ENCODE assay signal across 15 cellular contexts in the genomic region with DNA sequence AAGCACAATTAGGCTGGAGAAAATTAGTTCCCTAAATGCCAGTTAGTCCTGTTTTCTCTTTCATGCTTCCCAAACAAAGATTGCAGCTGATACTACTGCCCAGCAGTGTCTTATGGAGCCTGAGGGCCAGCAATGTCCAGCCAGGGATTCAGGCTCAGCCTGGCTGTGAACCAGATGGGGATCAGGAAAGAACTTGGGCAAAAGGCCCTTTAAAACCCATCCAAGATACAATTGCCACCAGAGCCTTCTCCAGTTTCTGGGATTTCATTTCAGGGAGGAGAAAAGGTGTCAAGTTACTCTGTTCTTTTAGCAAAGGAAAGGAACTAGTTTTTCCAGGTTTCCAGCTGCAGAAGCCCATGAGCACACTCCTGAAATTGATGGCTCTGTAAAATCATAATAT.
DNase-seq lines count a peak whose midpoint lies in the region; ATAC-seq lines count a peak whose summit lies in the region.
"Had no signal": no experiment of that assay in that cellular context is flagged by ENCODE, and none has a peak within 500 bp of the region (broad histone marks: within the 10 kb centered on the region; RNA-seq: fewer than 3 reads in every experiment).

No MANE protein-coding gene starts in this region.

- ATAC-seq in GM19324 (IDR thresholded peaks at IDR 0.05; ENCODE audit: low FRiP score, unreplicated experiment) (no peak), HG03139 (IDR thresholded peaks at IDR 0.05; ENCODE audit: unreplicated experiment) (no peak)
- ATAC-seq: stimulated activated naive CD8-positive, alpha-beta T cell treated with anti-CD3 and anti-CD28 coated beads, Interleukin-15, Interleukin-2, amounts not matched to agents 100 U/mL and 50 U/mL, for 24 hours had no signal

- peak; percentile 75 for DNase-seq in DMS53 (lab: John Stamatoyannopoulos, UW)
- DNase-seq in HT1080 (ENCODE audit: low read depth): peak; percentile 17
- DNase-seq in dedifferentiated amniotic fluid mesenchymal stem cell (ENCODE audit: extremely low spot score): peak; percentile 46
- peak; percentile 32 for DNase-seq in iPS-NIHi7 (ENCODE audit: extremely low spot score)
- DNase-seq in SKM-1 (lab: John Stamatoyannopoulos, UW; ENCODE audit: unreplicated experiment): no peak
- no peak for DNase-seq in SIG-M5 treated with dmso at 0.1 percent for 504 hours (lab: John Stamatoyannopoulos, UW; ENCODE audit: unreplicated experiment)
- DNase-seq: activated CD8-positive, alpha-beta memory T cell treated with anti-CD3 and anti-CD28 coated beads for 24 hours; GF-D8; HFFc6; IMR-90; kidney glomerular epithelial cell; NCI-H1092 treated with DMSO at 0.1 percent for 48 hours; stimulated activated naive CD8-positive, alpha-beta T cell treated with anti-CD3 and anti-CD28 coated beads, Interleukin-15, Interleukin-2, amounts not matched to agents 100 U/mL and 50 U/mL, for 24 hours had no signal

Comparison
In these comparisons a context has a peak if more than half of its experiments do, and no peak if none do; other contexts are left out.
1. DNase-seq: peak in DMS53 (single experiment), HT1080 (single experiment), dedifferentiated amniotic fluid mesenchymal stem cell (single experiment) and iPS-NIHi7 (single experiment); none in SKM-1 (single experiment) and SIG-M5 treated with dmso at 0.1 percent for 504 hours (single experiment).